10 cellular contexts compared by ENCODE assay signal in the genomic region with DNA sequence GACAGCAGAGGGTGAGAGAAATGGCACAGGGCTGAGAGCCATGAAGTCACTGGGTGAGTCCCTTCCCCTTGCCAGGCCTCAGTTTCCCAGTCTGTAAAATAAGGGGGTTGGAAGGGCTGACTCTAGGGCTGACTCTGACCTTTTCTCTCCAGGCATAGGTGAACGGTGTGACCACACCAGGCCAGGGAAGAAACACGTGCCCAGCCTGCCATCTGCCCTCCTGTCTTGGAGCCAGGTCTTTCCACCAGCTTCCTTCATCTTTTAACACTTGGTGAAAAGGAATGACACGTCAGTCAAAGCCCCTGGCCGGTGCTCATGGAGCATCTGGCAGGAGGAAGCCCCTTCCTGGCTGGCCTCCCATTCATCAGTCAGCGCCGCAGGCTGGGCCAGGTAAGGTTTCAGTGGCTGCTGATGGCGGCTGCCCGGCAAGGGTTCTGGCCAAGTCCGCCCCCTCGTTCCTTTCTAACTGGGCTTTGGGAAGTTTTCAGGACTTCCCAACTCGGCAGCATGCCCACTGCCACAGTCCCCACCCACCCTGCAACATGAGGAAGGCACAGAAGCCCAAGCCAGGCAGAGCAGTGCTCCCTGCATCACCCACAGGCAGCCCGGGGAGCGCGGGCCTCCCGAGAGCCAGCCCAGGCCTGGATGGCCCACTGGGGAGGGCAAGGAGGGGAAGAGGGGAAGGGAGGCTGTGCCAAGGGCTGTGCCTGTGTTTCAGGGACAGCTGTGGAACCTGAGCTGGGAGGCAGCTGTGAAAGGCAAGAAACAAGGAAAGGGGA.
DNase-seq lines count a peak whose midpoint lies in the region; TF ChIP-seq lines count a peak whose summit lies in the region.
"Had no signal": no experiment of that assay in that cellular context is flagged by ENCODE, and none has a peak within 500 bp of the region (broad histone marks: within the 10 kb centered on the region; RNA-seq: fewer than 3 reads in every experiment).

No MANE protein-coding gene starts in this region.

- H3K4me1 ChIP-seq in stomach (peaks cover 18 to 53% (median 36%) of the 10 kb centered on the region in 4 donors), MM.1S (ENCODE audit: low read length) (no peaks in the 10 kb centered on the region)

- TF ChIP-seq RAD21 in Ishikawa (IDR thresholded peaks at IDR 0.05; ENCODE audit: low read depth) = 0 out of 2 replicates have a peak, but pooled peaks have one; percentile 0

- TF ChIP-seq EP300 in Ishikawa (IDR thresholded peaks at IDR 0.05; ENCODE audit: borderline replicate concordance) (peak; percentile 71; the same call in 1 of the 2 replicates), stomach (IDR thresholded peaks at IDR 0.05) (no peak)

- WGBS in stomach, 5 donors = 46 to 66% (median 55%) methylated on average over 8 to 15 of the region's 15 CpGs

- H3K9me3 Mint-ChIP-seq in brain = peaks cover 0 to 14% (median 0%) of the 10 kb centered on the region in 5 experiments
- no peaks in the 10 kb centered on the region for H3K9me3 Mint-ChIP-seq in T-helper 2 cell treated with Interferon-gamma antibody and Interleukin-4, amounts not matched to agents 5 μg/mL and 100 μg/mL, for 36 hours

- H3K4me3 Mint-ChIP-seq in brain = peak overlapping the region in 1 of 5 experiments; percentile 9
- no peak overlapping the region for H3K4me3 Mint-ChIP-seq in T-helper 2 cell treated with Interferon-gamma antibody and Interleukin-4, amounts not matched to agents 5 μg/mL and 100 μg/mL, for 36 hours
- H3K4me3 Mint-ChIP-seq: activated CD8-positive, alpha-beta T cell treated with anti-CD3 and anti-CD28 coated beads, Interleukin-2, amount 10 ng/mL, durations not matched to agents 7 days and 5 days had no signal

- no peak overlapping the region for H2AFZ ChIP-seq in MM.1S (ENCODE audit: low read length)

- TF ChIP-seq POLR2A in stomach (IDR thresholded peaks at IDR 0.05) = no peak

- H3K9me2 ChIP-seq in MM.1S (replicated peaks; ENCODE audit: insufficient read depth, low read length) = no peaks in the 10 kb centered on the region

- H3K9me3 ChIP-seq in stomach (no peaks in the 10 kb centered on the region), MM.1S (replicated peaks; ENCODE audit: insufficient read depth, low read length) (no peaks in the 10 kb centered on the region)

- H3K79me2 ChIP-seq in MM.1S (ENCODE audit: low read length) = no peaks in the 10 kb centered on the region

- no peak for TF ChIP-seq CTCF in brain (conservative IDR thresholded peaks at IDR 0.05)
- TF ChIP-seq CTCF in stomach (IDR thresholded peaks at IDR 0.05) = no peak
- TF ChIP-seq CTCF in MM.1S (IDR thresholded peaks at IDR 0.05; ENCODE audit: low read length) = no peak

- no peaks in the 10 kb centered on the region for H3F3A ChIP-seq in MM.1S (ENCODE audit: insufficient read depth, low read length)

- H3K4me3 ChIP-seq in stomach (no peak overlapping the region), MM.1S (ENCODE audit: low read length) (no peak overlapping the region)

- no peak overlapping the region for H3K4me2 ChIP-seq in MM.1S (ENCODE audit: low read depth, low read length)

- H3K9ac ChIP-seq in MM.1S (ENCODE audit: low read length) = no peak overlapping the region

- intact Hi-C loops in stomach (cut with DNase I; ENCODE audit: low total_unique reads) = no loop called here

- peaks cover 82% of the 10 kb centered on the region for H3K4me1 Mint-ChIP-seq in brain
- peaks cover 6% of the 10 kb centered on the region for H3K4me1 Mint-ChIP-seq in T-helper 2 cell treated with Interferon-gamma antibody and Interleukin-4, amounts not matched to agents 5 μg/mL and 100 μg/mL, for 36 hours (ENCODE audit: low read depth)

- H3K27ac Mint-ChIP-seq in brain = peak overlapping the region in 4 of 5 experiments; percentile 70 to 89 (median 86)
- no peak overlapping the region for H3K27ac Mint-ChIP-seq in T-helper 2 cell treated with Interferon-gamma antibody and Interleukin-4, amounts not matched to agents 5 μg/mL and 100 μg/mL, for 36 hours
- H3K27ac Mint-ChIP-seq: activated CD8-positive, alpha-beta T cell treated with anti-CD3 and anti-CD28 coated beads, Interleukin-2, amount 10 ng/mL, durations not matched to agents 7 days and 5 days had no signal

- H3K27ac ChIP-seq in stomach (peak overlapping the region in 4 of 5 donors; percentile 62 to 85 (median 74)), MM.1S (ENCODE audit: low read length) (no peak overlapping the region)

- no peaks in the 10 kb centered on the region for H3K36me3 Mint-ChIP-seq in brain
- H3K36me3 Mint-ChIP-seq in T-helper 2 cell treated with Interferon-gamma antibody and Interleukin-4, amounts not matched to agents 5 μg/mL and 100 μg/mL, for 36 hours (ENCODE audit: low read depth) = no peaks in the 10 kb centered on the region

- no peaks in the 10 kb centered on the region for H3K36me3 ChIP-seq in stomach
- no peaks in the 10 kb centered on the region for H3K36me3 ChIP-seq in MM.1S (replicated peaks; ENCODE audit: insufficient read depth, low read length)

- H3K27me3 ChIP-seq in stomach (no peaks in the 10 kb centered on the region), MM.1S (replicated peaks; ENCODE audit: insufficient read depth, low read length) (no peaks in the 10 kb centered on the region)

- peaks cover 8% of the 10 kb centered on the region for H3K27me3 Mint-ChIP-seq in brain
- H3K27me3 Mint-ChIP-seq in T-helper 2 cell treated with Interferon-gamma antibody and Interleukin-4, amounts not matched to agents 5 μg/mL and 100 μg/mL, for 36 hours (ENCODE audit: low read depth) = peaks cover 19% of the 10 kb centered on the region

- DNase-seq in islet precursor cell (peak; percentile 55), stomach (no peak), hepatic stellate cell (ENCODE audit: low spot score) (no peak), MM.1S (no peak), SKM-1 treated with dmso at 0.1 percent for 144 hours (lab: John Stamatoyannopoulos, UW; ENCODE audit: unreplicated experiment) (no peak)
- DNase-seq in T-helper 2 cell treated with Interferon-gamma antibody and Interleukin-4, amounts not matched to agents 5 μg/mL and 100 μg/mL, for 36 hours (ENCODE audit: low spot score) = no peak
- DNase-seq: activated CD8-positive, alpha-beta T cell treated with anti-CD3 and anti-CD28 coated beads, Interleukin-2, amount 10 ng/mL, durations not matched to agents 7 days and 5 days; NCI-H146 had no signal

- no peaks in the 10 kb centered on the region for H4K20me1 ChIP-seq in MM.1S (ENCODE audit: insufficient read depth, low read length)

TF ChIP-seq in Ishikawa, 13 proteins besides CTCF, POLR2A, EP300 and RAD21:
- TF ChIP-seq TCF12 (IDR thresholded peaks at IDR 0.05; ENCODE audit: low read depth) (peak; percentile 37; the same call in 1 of the 2 replicates), TAF1 (IDR thresholded peaks at IDR 0.05; ENCODE audit: low read depth) (peak; percentile 34), CEBPB (IDR thresholded peaks at IDR 0.05) (no peak), CREB1 (IDR thresholded peaks at IDR 0.05; ENCODE audit: low read depth) (no peak), REST (IDR thresholded peaks at IDR 0.05; ENCODE audit: low read depth) (no peak), NFIC (IDR thresholded peaks at IDR 0.05) (peak; percentile 92), YY1 (IDR thresholded peaks at IDR 0.05; ENCODE audit: low read depth) (peak; percentile 74), ZBTB7A (IDR thresholded peaks at IDR 0.05; ENCODE audit: low read depth) (peak; percentile 84; the same call in 1 of the 2 replicates), EGR1 (IDR thresholded peaks at IDR 0.05) (peak; percentile 94), TEAD4 (IDR thresholded peaks at IDR 0.05) (peak; percentile 36), FOXM1 (IDR thresholded peaks at IDR 0.05; ENCODE audit: borderline replicate concordance, low read depth) (no peak)
- TF ChIP-seq, protein P1, sequence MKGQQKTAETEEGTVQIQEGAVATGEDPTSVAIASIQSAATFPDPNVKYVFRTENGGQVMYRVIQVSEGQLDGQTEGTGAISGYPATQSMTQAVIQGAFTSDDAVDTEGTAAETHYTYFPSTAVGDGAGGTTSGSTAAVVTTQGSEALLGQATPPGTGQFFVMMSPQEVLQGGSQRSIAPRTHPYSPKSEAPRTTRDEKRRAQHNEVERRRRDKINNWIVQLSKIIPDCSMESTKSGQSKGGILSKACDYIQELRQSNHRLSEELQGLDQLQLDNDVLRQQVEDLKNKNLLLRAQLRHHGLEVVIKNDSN (IDR thresholded peaks at IDR 0.05) = 0 out of 2 replicates have a peak, but pooled peaks have one; percentile 41
- TF ChIP-seq, protein P2, sequence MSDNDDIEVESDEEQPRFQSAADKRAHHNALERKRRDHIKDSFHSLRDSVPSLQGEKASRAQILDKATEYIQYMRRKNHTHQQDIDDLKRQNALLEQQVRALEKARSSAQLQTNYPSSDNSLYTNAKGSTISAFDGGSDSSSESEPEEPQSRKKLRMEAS (IDR thresholded peaks at IDR 0.05) = peak; percentile 82
